17 cellular contexts compared by ENCODE assay signal in the genomic region with DNA sequence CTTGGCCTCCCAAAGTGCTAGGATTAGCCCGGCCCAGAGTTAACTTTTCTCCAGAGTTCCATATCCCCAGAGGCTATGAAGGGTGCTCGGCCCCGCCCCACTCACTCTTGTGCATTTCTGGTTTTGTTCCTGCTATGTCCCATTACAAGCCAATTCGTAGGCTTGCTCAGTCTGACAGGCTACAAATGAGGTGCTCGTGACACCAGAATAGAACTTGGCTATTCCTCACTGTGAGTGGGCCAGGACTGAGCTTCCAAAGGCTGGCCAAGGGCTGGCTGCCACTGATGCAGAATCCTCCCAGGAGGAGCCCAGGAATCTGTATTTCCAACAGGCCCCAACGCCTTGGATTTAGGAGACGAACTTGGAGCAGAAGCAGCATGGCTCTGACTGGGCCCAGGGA. TPM values are rescaled to one million over a fixed set of nuclear protein-coding genes. Genes with fewer than 3 reads are reported as not detected.
DNase-seq lines count a peak whose midpoint lies in the region; ATAC-seq and TF ChIP-seq lines count a peak whose summit lies in the region.
"Had no signal": no experiment of that assay in that cellular context is flagged by ENCODE, and none has a peak within 500 bp of the region (broad histone marks: within the 10 kb centered on the region; RNA-seq: fewer than 3 reads in every experiment).

No MANE protein-coding gene starts in this region.

- no peaks in the 10 kb centered on the region for H3K36me3 ChIP-seq in ascending aorta
- no peaks in the 10 kb centered on the region for H3K36me3 ChIP-seq in thoracic aorta
- peaks cover 3% of the 10 kb centered on the region for H3K36me3 ChIP-seq in endodermal cell (ENCODE audit: control insufficient read depth, insufficient read depth, low read length)
- H3K36me3 ChIP-seq: BE2C had no signal

- no peaks in the 10 kb centered on the region for H3K27me3 ChIP-seq in ascending aorta
- H3K27me3 ChIP-seq in thoracic aorta (replicated peaks; ENCODE audit: insufficient read depth), result no peaks in the 10 kb centered on the region
- no peaks in the 10 kb centered on the region for H3K27me3 ChIP-seq in endodermal cell (ENCODE audit: control insufficient read depth, insufficient read depth, low read length, poor library complexity, severe bottlenecking)
- H3K27me3 ChIP-seq: BE2C had no signal

- ATAC-seq in left cardiac atrium (peak; percentile 12 to 93), thoracic aorta (ENCODE audit: insufficient number of reproducible peaks, low FRiP score, low read depth) (peak; percentile 56), HG03571 (IDR thresholded peaks at IDR 0.05; ENCODE audit: unreplicated experiment) (no peak)
- ATAC-seq: PC-3 had no signal

- H3K27me3 Mint-ChIP-seq in endodermal cell (ENCODE audit: insufficient read depth), result no peaks in the 10 kb centered on the region
- H3K27me3 Mint-ChIP-seq: CD4-positive, alpha-beta T cell had no signal

- peaks cover 1% of the 10 kb centered on the region for H3K36me3 Mint-ChIP-seq in endodermal cell (ENCODE audit: low read depth)

- 94 to 98% methylated on average over 5 to 7 of the region's 7 CpGs for WGBS in endodermal cell (ENCODE audit: insufficient coverage in 1 of 2, insufficient read length in 1 of 2), 2 experiments

- H3K9ac ChIP-seq in endodermal cell (ENCODE audit: extremely low read depth, low read length, poor library complexity, severe bottlenecking), result no peak overlapping the region

- in situ Hi-C loops in GM13977 (cut with MboI; ENCODE audit: low pct_unique_long_range_greater_than_20kb, low sequenced_read_pairs, unreplicated experiment), result no loop called here

- no peaks in the 10 kb centered on the region for H3K9me3 Mint-ChIP-seq in endodermal cell
- H3K9me3 Mint-ChIP-seq: CD4-positive, alpha-beta T cell had no signal

- intact Hi-C loops in ascending aorta (cut with DNase I) (no loop called here), left cardiac atrium (cut with DNase I) (no loop called here)

- H3K4me1 ChIP-seq in ascending aorta (peaks cover 4 to 30% of the 10 kb centered on the region in 2 donors), thoracic aorta (ENCODE audit: control insufficient read depth in 1 of 2, low read depth in 2 of 2) (peaks cover 7 to 62% of the 10 kb centered on the region in 2 donors), endodermal cell (ENCODE audit: control insufficient read depth, insufficient read depth, low read length) (peaks cover 8% of the 10 kb centered on the region)
- H3K4me1 ChIP-seq: BE2C had no signal

- DNase-seq in ascending aorta (ENCODE audit: low spot score in 2 of 2) (no peak), left cardiac atrium (no peak), medulla oblongata (ENCODE audit: extremely low spot score) (peak; percentile 41), thoracic aorta (ENCODE audit: low spot score) (no peak), GM13977 (ENCODE audit: low spot score) (no peak), endodermal cell (no peak)
- DNase-seq: ACHN; BE2C; CD4-positive, alpha-beta T cell; GOT3; NCI-H1048; NCI-H1436 treated with DMSO at 0.1 percent for 48 hours; NCI-H2029 treated with DMSO at 0.1 percent for 48 hours; NCI-H510A; NCI-H82; PC-3 had no signal

- peaks cover 29% of the 10 kb centered on the region for H3K4me1 Mint-ChIP-seq in endodermal cell

- H3K4me3 ChIP-seq in ascending aorta (no peak overlapping the region), thoracic aorta (no peak overlapping the region), endodermal cell (ENCODE audit: low read length) (no peak overlapping the region)

- TF ChIP-seq CTCF in ascending aorta (IDR thresholded peaks at IDR 0.05) (no peak), thoracic aorta (IDR thresholded peaks at IDR 0.05) (no peak), GM13977 (IDR thresholded peaks at IDR 0.05; ENCODE audit: extremely low read depth, insufficient read depth, missing control alignments) (no peak), endodermal cell (conservative IDR thresholded peaks at IDR 0.05) (no peak)

- H3K4me3 Mint-ChIP-seq in endodermal cell, result no peak overlapping the region
- H3K4me3 Mint-ChIP-seq: CD4-positive, alpha-beta T cell had no signal

- H3K27ac Mint-ChIP-seq in endodermal cell, result no peak overlapping the region
- H3K27ac Mint-ChIP-seq: CD4-positive, alpha-beta T cell had no signal

- H3K9me3 ChIP-seq in ascending aorta, result no peaks in the 10 kb centered on the region
- no peaks in the 10 kb centered on the region for H3K9me3 ChIP-seq in thoracic aorta
- no peaks in the 10 kb centered on the region for H3K9me3 ChIP-seq in endodermal cell (ENCODE audit: control insufficient read depth, low read length)
- H3K9me3 ChIP-seq: BE2C had no signal

- peak overlapping the region; percentile 54 to 58 for H3K27ac ChIP-seq in ascending aorta
- peak overlapping the region; percentile 17 to 67 for H3K27ac ChIP-seq in thoracic aorta
- H3K27ac ChIP-seq in endodermal cell (ENCODE audit: low read depth, low read length), result no peak overlapping the region

RNA-seq across cellular contexts. Expression of a gene that starts 57.4 kb away (rescaled TPM):
- 30.3 TPM for total RNA-seq in ascending aorta
- total RNA-seq in left cardiac atrium, result 10 to 100 TPM; 26.0 to 36.4 TPM
- 10 to 100 TPM; 41.2 to 63.8 TPM for total RNA-seq in thoracic aorta
- 10 to 100 TPM; 86.5 to 98.7 TPM for total RNA-seq in endodermal cell
- 17.2 TPM for polyA plus RNA-seq in endodermal cell (2013, experiment 1 of 2)
- polyA plus RNA-seq in endodermal cell (2013, experiment 2 of 2), result 14.4 TPM
